5 cellular contexts compared by ENCODE assay signal in genomic region chr10:90174531-90174930, GRCh38.
"Had no signal": no experiment of that assay in that cellular context is flagged by ENCODE, and none has a peak within 500 bp of the region (broad histone marks: within the 10 kb centered on the region; RNA-seq: fewer than 3 reads in every experiment).

No MANE protein-coding gene starts in this region.

- DNase-seq: IMR-90, KBM-7 had no signal

- ATAC-seq: HepG2, K562 had no signal

- H3K4me3 ChIP-seq: K562 had no signal

- H3K27ac ChIP-seq: HL-60 had no signal
